In genomic region chr22:19843857-19844422, GRCh38 we compare ENCODE assay signal across 13 cellular contexts. TPM values are rescaled to one million over a fixed set of nuclear protein-coding genes. Genes with fewer than 3 reads are reported as not detected.
DNase-seq lines count a peak whose midpoint lies in the region; ATAC-seq, FAIRE-seq and TF ChIP-seq lines count a peak whose summit lies in the region.
"Had no signal": no experiment of that assay in that cellular context is flagged by ENCODE, and none has a peak within 500 bp of the region (broad histone marks: within the 10 kb centered on the region; RNA-seq: fewer than 3 reads in every experiment).

No MANE protein-coding gene starts in this region.

- H3K79me2 ChIP-seq in endothelial cell of umbilical vein (ENCODE audit: control insufficient read depth, insufficient read depth, low read length) = no peaks in the 10 kb centered on the region

- no peak for FAIRE-seq in endothelial cell of umbilical vein (lab: Jason Lieb, UNC)
- FAIRE-seq: RCC 7860 had no signal

- no peak overlapping the region for H2BK120ac ChIP-seq in neuronal stem cell (ENCODE audit: low read depth, low read length)

- intact Hi-C loops in endothelial cell of umbilical vein (cut with micrococcal nuclease) = loop anchor here (1.0 to 2.0 kb wide), 4 partner anchors 10 to 71 kb away; partner anchors contain the start of genes GNB1L and RTL10

- H3K36me3 ChIP-seq in BLaER1 (peaks cover 23% of the 10 kb centered on the region), HEK293 (ENCODE audit: control insufficient read depth in 2 of 2, insufficient read depth in 1 of 2, low read length in 2 of 2) (peaks cover 0 to 23% of the 10 kb centered on the region in 2 experiments; a peak in 1 of 3 replicates), endothelial cell of umbilical vein (ENCODE audit: control insufficient read depth in 2 of 2, extremely low read depth in 1 of 2, insufficient read depth in 2 of 2, low read length in 2 of 2) (no peaks in the 10 kb centered on the region), neuronal stem cell (replicated peaks in 1 of 2; ENCODE audit: control insufficient read depth in 2 of 2, insufficient read depth in 2 of 2, low read length in 2 of 2) (peaks cover 12 to 20% of the 10 kb centered on the region in 2 donors)

- H3K4me2 ChIP-seq in BLaER1 (peak overlapping the region; percentile 81), endothelial cell of umbilical vein (ENCODE audit: insufficient read depth, low read length) (peak overlapping the region; percentile 39), neuronal stem cell (ENCODE audit: insufficient read depth, low read length, poor library complexity, severe bottlenecking) (no peak overlapping the region)
- H3K4me2 ChIP-seq: KMS-11 had no signal

- H2BK12ac ChIP-seq in neuronal stem cell (ENCODE audit: low read length) = no peak overlapping the region

- dilution Hi-C loops in endothelial cell of umbilical vein (cut with MboI; ENCODE audit: extremely low pct_ligation_motif_present, low sequenced_read_pairs) = no loop called here

- peak overlapping the region; percentile 49 for H3K18ac ChIP-seq in neuronal stem cell (ENCODE audit: low read length)

- H3K27ac ChIP-seq in BLaER1 (peak overlapping the region; percentile 74), HEK293 (ENCODE audit: extremely low read depth, low read depth, low read length) (no peak overlapping the region), endothelial cell of umbilical vein (ENCODE audit: insufficient read depth, low read depth, low read length) (peak overlapping the region; percentile 80), neuronal stem cell (replicated peaks; ENCODE audit: low read length) (no peak overlapping the region)
- H3K27ac ChIP-seq: KMS-11 had no signal

- DNase-seq in endothelial cell of umbilical vein (ENCODE audit: low read depth, low spot score) = no peak
- no peak for DNase-seq in neuronal stem cell (ENCODE audit: low spot score)
- no peak for DNase-seq in DMS114 treated with DMSO at 0.1 percent for 48 hours (lab: John Stamatoyannopoulos, UW; ENCODE audit: unreplicated experiment)
- DNase-seq: activated CD4-positive, alpha-beta T cell treated with anti-CD3 and anti-CD28 coated beads, Interleukin-2, amount 50 U/mL, for 1 hour; stimulated activated CD4-positive, alpha-beta T cell treated with anti-CD3 and anti-CD28 coated beads, Interleukin-2, amount 100 ng/mL, for 24 hours had no signal

- H2AFZ ChIP-seq in endothelial cell of umbilical vein (ENCODE audit: low read depth, low read length) (peak overlapping the region; percentile 42), neuronal stem cell (ENCODE audit: low read length) (no peak overlapping the region)

- H3K4me3 ChIP-seq in BLaER1 = peak overlapping the region; percentile 42; the same call in 1 of the 2 replicates
- no peak overlapping the region for H3K4me3 ChIP-seq in HEK293 (ENCODE audit: low read depth, low read length)
- H3K4me3 ChIP-seq in endothelial cell of umbilical vein (replicated peaks in 1 of 3; ENCODE audit: insufficient read depth in 1 of 3, low read depth in 1 of 3, low read length in 3 of 3) = no peak overlapping the region
- no peak overlapping the region for H3K4me3 ChIP-seq in neuronal stem cell (ENCODE audit: low read length in 2 of 2)

- H3K4ac ChIP-seq in neuronal stem cell (ENCODE audit: low read length) = peak overlapping the region; percentile 31

- no peak for TF ChIP-seq CTCF in HEK293 (tag by site-specific recombination; IDR thresholded peaks at IDR 0.05)
- TF ChIP-seq CTCF in endothelial cell of umbilical vein (IDR thresholded peaks at IDR 0.05; ENCODE audit: extremely low read depth in 1 of 2, insufficient read depth in 1 of 2, low read depth in 1 of 2, low read length in 2 of 2) = no peak

- H3K9ac ChIP-seq in BLaER1 (peak overlapping the region; percentile 56), endothelial cell of umbilical vein (replicated peaks; ENCODE audit: extremely low read depth, insufficient read depth, low read length) (peak overlapping the region; percentile 19), neuronal stem cell (ENCODE audit: low read depth, low read length, poor library complexity) (peak overlapping the region; percentile 65)
- H3K9ac ChIP-seq: KMS-11 had no signal

- ATAC-seq in GM21381 (IDR thresholded peaks at IDR 0.05; ENCODE audit: unreplicated experiment) (no peak), GM21723 (IDR thresholded peaks at IDR 0.05; ENCODE audit: unreplicated experiment) (no peak), esophagus mucosa (no peak)

- no peak for TF ChIP-seq POLR2A in endothelial cell of umbilical vein (IDR thresholded peaks at IDR 0.05; ENCODE audit: low read depth, low read length)

- POLR2A ChIA-PET in HEK293 (lab: Yijun Ruan, JAX) = no interaction called here
- POLR2A ChIA-PET in endothelial cell of umbilical vein (lab: Charles Lee) = interaction anchor here (1.0 to 1.3 kb wide), 4 partner anchors 12 to 49 kb away, joined by 3 to 4 read pairs (median 3); no protein-coding TSS in a partner anchor

- H2AK5ac ChIP-seq in neuronal stem cell (ENCODE audit: low read depth, low read length) = peak overlapping the region; percentile 71

- H3K9me1 ChIP-seq in endothelial cell of umbilical vein (replicated peaks; ENCODE audit: control insufficient read depth, extremely low read depth, insufficient read depth, low read length) = no peaks in the 10 kb centered on the region

- no peak overlapping the region for H3K14ac ChIP-seq in neuronal stem cell (ENCODE audit: low read length)

- H4K20me1 ChIP-seq in BLaER1 = peaks cover 89% of the 10 kb centered on the region
- H4K20me1 ChIP-seq in endothelial cell of umbilical vein (replicated peaks; ENCODE audit: control insufficient read depth, extremely low read depth, insufficient read depth, low read length) = no peaks in the 10 kb centered on the region

- WGBS in neuronal stem cell (ENCODE audit: extremely low coverage in 2 of 2, insufficient read length in 2 of 2, insufficient replicate concordance in 1 of 2), 2 donors = no CpG with 5 or more reads among the region's 11 CpGs

- H3K4me1 ChIP-seq in BLaER1 = peaks cover 71% of the 10 kb centered on the region
- peaks cover 5% of the 10 kb centered on the region; the same call in 1 of the 2 replicates for H3K4me1 ChIP-seq in HEK293 (ENCODE audit: control insufficient read depth, insufficient read depth, low read length)
- H3K4me1 ChIP-seq in endothelial cell of umbilical vein (ENCODE audit: control insufficient read depth, extremely low read depth, insufficient read depth, low read length) = peaks cover 30% of the 10 kb centered on the region
- peaks cover 0 to 15% of the 10 kb centered on the region in 2 donors for H3K4me1 ChIP-seq in neuronal stem cell (ENCODE audit: control insufficient read depth in 2 of 2, insufficient read depth in 1 of 2, low read depth in 1 of 2, low read length in 2 of 2)

- BruUV-seq in endothelial cell of umbilical vein (replicated peaks; lab: Mats Ljungman, UMichigan) = no TSS peak

- H3K23ac ChIP-seq in neuronal stem cell (ENCODE audit: low read depth, low read length, poor library complexity) = peak overlapping the region; percentile 16

- H3K27me3 ChIP-seq in BLaER1 = no peaks in the 10 kb centered on the region
- no peaks in the 10 kb centered on the region for H3K27me3 ChIP-seq in endothelial cell of umbilical vein (ENCODE audit: control insufficient read depth in 2 of 2, insufficient read depth in 2 of 2, low read length in 2 of 2)
- H3K27me3 ChIP-seq in neuronal stem cell (ENCODE audit: control insufficient read depth in 3 of 3, insufficient read depth in 3 of 3, low read depth in 1 of 3, low read length in 3 of 3) = no peaks in the 10 kb centered on the region
- H3K27me3 ChIP-seq: BE2C had no signal

- H4K8ac ChIP-seq in neuronal stem cell (ENCODE audit: low read depth, low read length) = no peak overlapping the region

- H3K9me3 ChIP-seq in BLaER1 = no peaks in the 10 kb centered on the region
- H3K9me3 ChIP-seq in HEK293 (ENCODE audit: control insufficient read depth, insufficient read depth, low read depth, low read length) = no peaks in the 10 kb centered on the region
- H3K9me3 ChIP-seq in endothelial cell of umbilical vein (replicated peaks; ENCODE audit: control insufficient read depth, insufficient read depth, low read length) = no peaks in the 10 kb centered on the region
- H3K9me3 ChIP-seq in neuronal stem cell (replicated peaks in 1 of 2; ENCODE audit: control insufficient read depth in 2 of 2, insufficient read depth in 1 of 2, low read depth in 1 of 2, low read length in 2 of 2) = peaks cover 6 to 10% of the 10 kb centered on the region in 2 donors
- H3K9me3 ChIP-seq: BE2C had no signal

- H2BK15ac ChIP-seq in neuronal stem cell (ENCODE audit: low read length) = no peak overlapping the region

- CTCF ChIA-PET in HEK293 (lab: Yijun Ruan, JAX) (no interaction called here), endothelial cell of umbilical vein (lab: Charles Lee) (interaction anchor here (0.9 to 2.3 kb wide), 9 partner anchors 10 to 113 kb away, joined by 3 to 12 read pairs (median 7); partner anchors contain the start of genes GNB1L and RTL10)

- H2BK5ac ChIP-seq in neuronal stem cell (ENCODE audit: low read length) = peak overlapping the region; percentile 44

- H3K79me1 ChIP-seq in neuronal stem cell (ENCODE audit: low read depth, low read length) = peaks cover 11% of the 10 kb centered on the region

- no peak overlapping the region for H4K91ac ChIP-seq in neuronal stem cell (ENCODE audit: low read depth, low read length, poor library complexity)

RNA-seq across cellular contexts. Expression of gene GNB1L, which starts 10.7 kb away (rescaled TPM):
- total RNA-seq in endothelial cell of umbilical vein (5.9 and 11.2 TPM in 2 replicates), esophagus mucosa (3.9 TPM)
- polyA plus RNA-seq in endothelial cell of umbilical vein = 5.4 and 5.9 TPM in 2 replicates
- polyA plus RNA-seq in endothelial cell of umbilical vein (2011; cell fraction: cytosol; rRNA removed) = 2.2 and 3.8 TPM in 2 replicates
- polyA plus RNA-seq in endothelial cell of umbilical vein (2011; cell fraction: nucleus; rRNA removed) = 2.7 and 3.2 TPM in 2 replicates
- 3.5 and 3.6 TPM in 2 replicates for polyA plus RNA-seq in endothelial cell of umbilical vein (2012)
- 1.6 and 3.5 TPM in 2 replicates for polyA minus RNA-seq in endothelial cell of umbilical vein
- 1.7 TPM for polyA minus RNA-seq in endothelial cell of umbilical vein (2011; cell fraction: cytosol; rRNA and poly(A)+ RNA removed)
- polyA minus RNA-seq in endothelial cell of umbilical vein (2011; cell fraction: nucleus; rRNA and poly(A)+ RNA removed) = 2.4 TPM in 2 replicates
- 7.9 TPM for polyA plus RNA-seq in neuronal stem cell (2013, experiment 1 of 2)
- 8.3 TPM for polyA plus RNA-seq in neuronal stem cell (2013, experiment 2 of 2)

RNA-seq across cellular contexts. Expression of gene RTL10, which starts 10.7 kb away (rescaled TPM):
- 31.9 and 32.1 TPM in 2 replicates for total RNA-seq in endothelial cell of umbilical vein
- polyA plus RNA-seq in endothelial cell of umbilical vein = 40.8 and 54.5 TPM in 2 replicates
- 21.6 and 22.9 TPM in 2 replicates for polyA plus RNA-seq in endothelial cell of umbilical vein (2011; cell fraction: cytosol; rRNA removed)
- 43.8 and 53.4 TPM in 2 replicates for polyA plus RNA-seq in endothelial cell of umbilical vein (2011; cell fraction: nucleus; rRNA removed)
- 8.0 and 9.8 TPM in 2 replicates for polyA plus RNA-seq in endothelial cell of umbilical vein (2012)
- 84.1 and 88.0 TPM in 2 replicates for polyA minus RNA-seq in endothelial cell of umbilical vein
- 9.0 TPM for polyA minus RNA-seq in endothelial cell of umbilical vein (2011; cell fraction: cytosol; rRNA and poly(A)+ RNA removed)
- 20.7 and 26.1 TPM in 2 replicates for polyA minus RNA-seq in endothelial cell of umbilical vein (2011; cell fraction: nucleus; rRNA and poly(A)+ RNA removed)
- 9.7 TPM for polyA plus RNA-seq in neuronal stem cell (2013, experiment 1 of 2)
- 10.2 TPM for polyA plus RNA-seq in neuronal stem cell (2013, experiment 2 of 2)
- total RNA-seq in esophagus mucosa = 14.0 TPM

Comparison
In these comparisons a context has a peak if more than half of its experiments do, and no peak if none do; other contexts are left out.
1. H3K27ac ChIP-seq: peak in BLaER1 (single experiment) and endothelial cell of umbilical vein (single experiment); none in HEK293 (single experiment) and neuronal stem cell (single experiment).
2. Peak in every context shown above with its lines, with median percentiles within 50 percentile points of each other: H3K9ac ChIP-seq.